34 cellular contexts compared by ENCODE assay signal in the genomic region with DNA sequence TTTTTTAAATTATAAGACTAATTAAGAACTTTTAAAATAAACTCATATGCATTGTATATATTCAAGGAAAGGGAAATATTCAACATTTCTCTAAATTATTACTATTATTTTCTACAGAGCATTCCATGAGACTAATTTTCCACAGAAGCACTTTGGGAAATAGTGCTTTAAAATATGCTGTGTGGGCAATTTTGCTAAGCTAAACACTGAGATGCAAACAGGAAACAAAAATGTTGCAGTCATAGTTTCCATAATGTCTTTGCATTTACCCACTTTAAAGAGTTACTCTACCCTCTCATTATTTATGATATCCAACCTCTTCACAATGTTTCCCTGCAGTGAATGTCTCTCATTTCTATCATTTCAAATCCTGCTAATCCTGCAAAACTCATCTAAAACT.
"Had no signal": no experiment of that assay in that cellular context is flagged by ENCODE, and none has a peak within 500 bp of the region (broad histone marks: within the 10 kb centered on the region; RNA-seq: fewer than 3 reads in every experiment).

No MANE protein-coding gene starts in this region.

- DNase-seq: activated B cell treated with CpG ODN at 0.5 μM for 24 hours; activated CD4-positive, alpha-beta memory T cell treated with anti-CD3 and anti-CD28 coated beads for 36 hours; activated CD4-positive, alpha-beta T cell treated with anti-CD3 and anti-CD28 coated beads for 4 hours; activated CD4-positive, alpha-beta T cell treated with anti-CD3 and anti-CD28 coated beads, Interleukin-2, amount 10 ng/mL, durations not matched to agents 24 days and 14 days; activated CD4-positive, alpha-beta T cell treated with anti-CD3 and anti-CD28 coated beads, Interleukin-2, amount 50 U/mL, for 1 hour; activated CD4-positive, alpha-beta T cell treated with anti-CD3 and anti-CD28 coated beads, Interleukin-2, amount 50 U/mL, for 4 hours; activated CD4-positive, CD25-positive, alpha-beta regulatory T cell treated with anti-CD3 and anti-CD28 coated beads, Interleukin-2, amount 50 U/mL, for 72 hours; activated CD8-positive, alpha-beta memory T cell treated with anti-CD3 and anti-CD28 coated beads, Interleukin-2, amount 50 U/mL, for 4 hours; activated CD8-positive, alpha-beta T cell treated with anti-CD3 and anti-CD28 coated beads for 36 hours; activated effector memory CD4-positive, alpha-beta T cell treated with anti-CD3 and anti-CD28 coated beads, Interleukin-2, amount 50 U/mL, for 16 hours; activated gamma-delta T cell treated with Interleukin-2 at 50 U/mL for 16 hours; activated naive CD4-positive, alpha-beta T cell; activated naive CD4-positive, alpha-beta T cell treated with anti-CD3 and anti-CD28 coated beads for 36 hours; activated naive CD4-positive, alpha-beta T cell treated with anti-CD3 and anti-CD28 coated beads, Interleukin-2, amount 50 U/mL, for 16 hours; activated naive CD8-positive, alpha-beta T cell treated with anti-CD3 and anti-CD28 coated beads for 36 hours; activated T-cell treated with anti-CD3 and anti-CD28 coated beads for 4 hours; activated T-cell treated with anti-CD3 and anti-CD28 coated beads, Interleukin-2, amount 50 U/mL, for 1 hour; activated T-cell treated with anti-CD3 and anti-CD28 coated beads, Interleukin-2, amount 50 U/mL, for 4 hours; activated T-cell treated with anti-CD3 and anti-CD28 coated beads, Interleukin-2, amount 50 U/mL, for 72 hours; adrenal gland; amniotic stem cell; aorta; body of pancreas; brain microvascular endothelial cell; central memory CD4-positive, alpha-beta T cell; T-helper 2 cell; T-helper 9 cell had no signal

- H3K4me1 ChIP-seq: adrenal gland, body of pancreas, breast epithelium had no signal

- FAIRE-seq: astrocyte, colon, TTC549 had no signal

- H3K9me3 ChIP-seq: adrenal gland, body of pancreas, breast epithelium had no signal

- H3K27me3 ChIP-seq: adrenal gland, body of pancreas, brain microvascular endothelial cell, breast epithelium had no signal

- H3K4me3 ChIP-seq: adrenal gland, body of pancreas, breast epithelium had no signal

- H3K27ac ChIP-seq: adrenal gland, body of pancreas, brain microvascular endothelial cell, breast epithelium, VCaP had no signal

- H3K36me3 ChIP-seq: adrenal gland, brain microvascular endothelial cell, breast epithelium had no signal

- ATAC-seq: activated CD8-positive, alpha-beta T cell treated with anti-CD3 and anti-CD28 coated beads for 36 hours; activated naive CD4-positive, alpha-beta T cell treated with anti-CD3 and anti-CD28 coated beads, Interleukin-2, amount 50 U/mL, for 72 hours; activated T-cell treated with anti-CD3 and anti-CD28 coated beads, Interleukin-2, amount 50 U/mL, for 4 hours; activated T-cell treated with anti-CD3 and anti-CD28 coated beads, Interleukin-2, amount 50 U/mL, for 72 hours; activated T-helper 17 cell treated with anti-CD3 and anti-CD28 coated beads, Interleukin-2, amount 50 U/mL, for 72 hours; body of pancreas had no signal
